Comparison of ENCODE assay signal across 1 cellular context in genomic region chr9:129737479-129738269, GRCh38.
TF ChIP-seq lines count a peak whose summit lies in the region.

No MANE protein-coding gene starts in this region.

TF ChIP-seq in GM12878, 131 proteins besides CTCF, POLR2A, EP300 and RAD21 (continued from another document):
- TF ChIP-seq NKRF (conservative IDR thresholded peaks at IDR 0.05), result 0 out of 2 replicates have a peak, but pooled peaks have one; percentile 38
- peak; percentile 83; the same call in 1 of the 2 replicates for TF ChIP-seq SMARCA5 (IDR thresholded peaks at IDR 0.05)
- no peak for TF ChIP-seq HDAC2 (IDR thresholded peaks at IDR 0.05)
- peak; percentile 33 for TF ChIP-seq E4F1 (IDR thresholded peaks at IDR 0.05; ENCODE audit: borderline replicate concordance, partially characterized antibody)
- peak; percentile 4 to 40; a peak in 1 of 4 replicates for TF ChIP-seq BHLHE40 (IDR thresholded peaks at IDR 0.05; ENCODE audit: borderline replicate concordance in 1 of 2, low read depth in 2 of 2, low read length in 1 of 2)
- TF ChIP-seq IKZF1 (conservative IDR thresholded peaks at IDR 0.05), result peak; percentile 77
- TF ChIP-seq DPF2 (IDR thresholded peaks at IDR 0.05), result peak; percentile 61
- TF ChIP-seq LARP7 (IDR thresholded peaks at IDR 0.05), result peak; percentile 71; the same call in 1 of the 2 replicates
- peak; percentile 69; the same call in 1 of the 2 replicates for TF ChIP-seq YY1 (IDR thresholded peaks at IDR 0.05; ENCODE audit: low read depth, low read length)
- TF ChIP-seq IKZF2 (IDR thresholded peaks at IDR 0.05), result peak in 1 of 2 experiments; percentile 24; a peak in 1 of 4 replicates
- peak; percentile 86 for TF ChIP-seq GATAD2B (conservative IDR thresholded peaks at IDR 0.05; ENCODE audit: low read depth)
- TF ChIP-seq SMC3 (IDR thresholded peaks at IDR 0.05; ENCODE audit: borderline replicate concordance, low read length), result peak; percentile 83; the same call in 1 of the 2 replicates
- TF ChIP-seq SMAD1 (IDR thresholded peaks at IDR 0.05; ENCODE audit: low read depth, partially characterized antibody), result no peak
- TF ChIP-seq MTA2 (IDR thresholded peaks at IDR 0.05; ENCODE audit: low read depth), result 0 out of 2 replicates have a peak, but pooled peaks have one; percentile 13
- 0 out of 4 replicates have a peak, but pooled peaks of 1 of the 2 experiments have one; percentile 24 for TF ChIP-seq SRF (IDR thresholded peaks at IDR 0.05; ENCODE audit: low read depth in 2 of 2, low read length in 2 of 2)
- no peak for TF ChIP-seq CBX3 (IDR thresholded peaks at IDR 0.05; ENCODE audit: borderline replicate concordance, low read depth)
- no peak for TF ChIP-seq BACH1 (IDR thresholded peaks at IDR 0.05; ENCODE audit: borderline replicate concordance)
- TF ChIP-seq FOXM1 (IDR thresholded peaks at IDR 0.05; ENCODE audit: low read depth, low read length), result no peak
